2 cellular contexts compared by ENCODE assay signal in the genomic region with DNA sequence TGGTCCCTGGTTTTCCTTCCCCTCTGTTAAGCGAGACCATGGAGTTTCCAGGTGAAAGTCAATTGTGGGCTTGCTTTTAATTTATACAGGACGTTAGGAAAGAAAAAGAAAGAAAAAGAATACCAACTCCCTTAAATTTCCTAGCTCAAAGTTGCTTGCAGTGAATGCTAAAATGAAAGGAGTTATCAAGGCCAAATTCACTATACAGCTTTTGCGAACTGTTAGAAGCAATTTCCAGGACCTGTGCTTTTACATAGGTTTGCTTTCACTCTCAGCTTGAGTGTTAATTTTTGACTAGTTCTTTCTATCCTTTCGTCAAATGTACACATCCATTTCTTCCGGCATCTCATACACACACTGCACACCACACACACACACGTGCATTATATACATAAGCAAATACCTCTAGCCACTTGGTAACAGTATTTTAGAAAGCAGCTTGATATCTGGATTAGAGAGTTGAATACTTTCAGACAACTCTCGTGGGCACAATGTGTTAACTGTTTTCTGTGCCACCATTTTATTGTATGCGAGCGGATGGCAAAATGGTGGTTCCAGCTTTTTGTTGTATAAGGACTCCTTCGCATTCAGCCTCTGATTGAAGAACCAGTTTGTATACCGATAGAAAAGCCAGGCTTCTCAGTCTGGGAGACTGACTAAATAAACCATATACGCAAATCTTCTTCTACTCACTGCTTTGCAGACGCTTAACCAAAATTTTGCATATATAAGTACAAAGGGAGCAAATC.
TF ChIP-seq lines count a peak whose summit lies in the region.

No MANE protein-coding gene starts in this region.

TF ChIP-seq in HCT116, 20 proteins besides CTCF, POLR2A, EP300 and RAD21:
- TF ChIP-seq REST (IDR thresholded peaks at IDR 0.05; ENCODE audit: low read depth): no peak
- no peak for TF ChIP-seq YY1 (IDR thresholded peaks at IDR 0.05; ENCODE audit: extremely low read depth, insufficient replicate concordance, low read depth, low read length)
- no peak for TF ChIP-seq SIN3A (IDR thresholded peaks at IDR 0.05; ENCODE audit: low read depth)
- TF ChIP-seq CBX3 (IDR thresholded peaks at IDR 0.05; ENCODE audit: low read depth): no peak
- TF ChIP-seq EZH2phosphoT487 (IDR thresholded peaks at IDR 0.05; ENCODE audit: borderline replicate concordance): no peak
- TF ChIP-seq, protein P1, sequence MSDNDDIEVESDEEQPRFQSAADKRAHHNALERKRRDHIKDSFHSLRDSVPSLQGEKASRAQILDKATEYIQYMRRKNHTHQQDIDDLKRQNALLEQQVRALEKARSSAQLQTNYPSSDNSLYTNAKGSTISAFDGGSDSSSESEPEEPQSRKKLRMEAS (IDR thresholded peaks at IDR 0.05): no peak
- no peak for TF ChIP-seq EGR1 (IDR thresholded peaks at IDR 0.05; ENCODE audit: low read depth)
- no peak for TF ChIP-seq EZH2 (IDR thresholded peaks at IDR 0.05)
- no peak for TF ChIP-seq SRF (IDR thresholded peaks at IDR 0.05; ENCODE audit: low read depth)
- no peak for TF ChIP-seq ZNF274 (IDR thresholded peaks at IDR 0.05; ENCODE audit: low read depth, low read length)
- TF ChIP-seq, protein P2, sequence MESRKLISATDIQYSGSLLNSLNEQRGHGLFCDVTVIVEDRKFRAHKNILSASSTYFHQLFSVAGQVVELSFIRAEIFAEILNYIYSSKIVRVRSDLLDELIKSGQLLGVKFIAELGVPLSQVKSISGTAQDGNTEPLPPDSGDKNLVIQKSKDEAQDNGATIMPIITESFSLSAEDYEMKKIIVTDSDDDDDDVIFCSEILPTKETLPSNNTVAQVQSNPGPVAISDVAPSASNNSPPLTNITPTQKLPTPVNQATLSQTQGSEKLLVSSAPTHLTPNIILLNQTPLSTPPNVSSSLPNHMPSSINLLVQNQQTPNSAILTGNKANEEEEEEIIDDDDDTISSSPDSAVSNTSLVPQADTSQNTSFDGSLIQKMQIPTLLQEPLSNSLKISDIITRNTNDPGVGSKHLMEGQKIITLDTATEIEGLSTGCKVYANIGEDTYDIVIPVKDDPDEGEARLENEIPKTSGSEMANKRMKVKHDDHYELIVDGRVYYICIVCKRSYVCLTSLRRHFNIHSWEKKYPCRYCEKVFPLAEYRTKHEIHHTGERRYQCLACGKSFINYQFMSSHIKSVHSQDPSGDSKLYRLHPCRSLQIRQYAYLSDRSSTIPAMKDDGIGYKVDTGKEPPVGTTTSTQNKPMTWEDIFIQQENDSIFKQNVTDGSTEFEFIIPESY (IDR thresholded peaks at IDR 0.05; ENCODE audit: extremely low read depth, insufficient replicate concordance, low read length): no peak
- no peak for TF ChIP-seq TCF7L2 (IDR thresholded peaks at IDR 0.05; ENCODE audit: borderline replicate concordance, extremely low read depth, insufficient read depth, insufficient read length)
- TF ChIP-seq ELF1 (IDR thresholded peaks at IDR 0.05; ENCODE audit: borderline replicate concordance, low read depth): no peak
- TF ChIP-seq POLR2AphosphoS5 (IDR thresholded peaks at IDR 0.05; ENCODE audit: low read depth, low read length): no peak
- TF ChIP-seq CEBPB (IDR thresholded peaks at IDR 0.05; ENCODE audit: low read depth): no peak
- TF ChIP-seq FOSL1 (IDR thresholded peaks at IDR 0.05; ENCODE audit: low read depth): no peak
- TF ChIP-seq JUND (IDR thresholded peaks at IDR 0.05): no peak
- TF ChIP-seq SP1 (IDR thresholded peaks at IDR 0.05; ENCODE audit: low read depth): no peak
- no peak for TF ChIP-seq ZFX (IDR thresholded peaks at IDR 0.05)
- TF ChIP-seq, protein P3, sequence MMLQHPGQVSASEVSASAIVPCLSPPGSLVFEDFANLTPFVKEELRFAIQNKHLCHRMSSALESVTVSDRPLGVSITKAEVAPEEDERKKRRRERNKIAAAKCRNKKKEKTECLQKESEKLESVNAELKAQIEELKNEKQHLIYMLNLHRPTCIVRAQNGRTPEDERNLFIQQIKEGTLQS (IDR thresholded peaks at IDR 0.05): no peak

TF ChIP-seq in HepG2, 621 proteins besides CTCF, POLR2A, EP300 and RAD21:
- TF ChIP-seq FOSL1 (CRISPR knock-in tag; IDR thresholded peaks at IDR 0.05; ENCODE audit: borderline replicate concordance) (no peak), NFIB (CRISPR knock-in tag; IDR thresholded peaks at IDR 0.05; ENCODE audit: borderline replicate concordance) (no peak), ZNF24 (IDR thresholded peaks at IDR 0.05) (no peak), ZNF878 (CRISPR knock-in tag; IDR thresholded peaks at IDR 0.05) (no peak), ZNF253 (CRISPR knock-in tag; IDR thresholded peaks at IDR 0.05; ENCODE audit: borderline replicate concordance) (no peak), NFE2L1 (CRISPR knock-in tag; IDR thresholded peaks at IDR 0.05; ENCODE audit: borderline replicate concordance) (no peak), TFAP4 (IDR thresholded peaks at IDR 0.05; ENCODE audit: borderline replicate concordance, low read depth) (no peak), MXD3 (CRISPR knock-in tag; IDR thresholded peaks at IDR 0.05) (no peak), MTF1 (CRISPR knock-in tag; IDR thresholded peaks at IDR 0.05) (no peak), HBP1 (CRISPR knock-in tag; IDR thresholded peaks at IDR 0.05; ENCODE audit: low read depth) (no peak), SP2 (CRISPR knock-in tag; IDR thresholded peaks at IDR 0.05) (no peak)
- TF ChIP-seq, protein P4, sequence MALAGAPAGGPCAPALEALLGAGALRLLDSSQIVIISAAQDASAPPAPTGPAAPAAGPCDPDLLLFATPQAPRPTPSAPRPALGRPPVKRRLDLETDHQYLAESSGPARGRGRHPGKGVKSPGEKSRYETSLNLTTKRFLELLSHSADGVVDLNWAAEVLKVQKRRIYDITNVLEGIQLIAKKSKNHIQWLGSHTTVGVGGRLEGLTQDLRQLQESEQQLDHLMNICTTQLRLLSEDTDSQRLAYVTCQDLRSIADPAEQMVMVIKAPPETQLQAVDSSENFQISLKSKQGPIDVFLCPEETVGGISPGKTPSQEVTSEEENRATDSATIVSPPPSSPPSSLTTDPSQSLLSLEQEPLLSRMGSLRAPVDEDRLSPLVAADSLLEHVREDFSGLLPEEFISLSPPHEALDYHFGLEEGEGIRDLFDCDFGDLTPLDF (CRISPR knock-in tag; IDR thresholded peaks at IDR 0.05): no peak
